In the genomic region with DNA sequence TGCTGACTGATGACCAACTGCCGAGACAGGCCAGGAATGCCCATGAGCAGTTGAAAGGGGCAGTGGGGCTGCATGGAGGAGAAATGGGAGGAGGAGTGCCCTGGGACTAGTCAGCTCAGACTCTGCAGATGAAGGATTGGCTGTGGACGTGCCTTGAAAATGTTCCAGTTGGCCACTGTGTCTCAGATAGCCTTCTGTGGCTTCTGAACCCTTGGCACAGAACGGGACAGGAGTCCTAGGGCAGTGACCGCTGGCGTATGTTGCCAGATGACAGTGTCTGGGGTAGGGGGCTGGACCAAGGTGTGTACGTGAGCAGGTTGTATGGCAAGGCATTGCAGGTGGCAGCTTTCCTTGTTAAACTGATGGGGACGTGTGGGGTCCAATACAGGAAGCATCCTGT, we compare ENCODE assay signal across 20 cellular contexts. TPM values are rescaled to one million over a fixed set of nuclear protein-coding genes. Genes with fewer than 3 reads are reported as not detected.
"Had no signal": no experiment of that assay in that cellular context is flagged by ENCODE, and none has a peak within 500 bp of the region (broad histone marks: within the 10 kb centered on the region; RNA-seq: fewer than 3 reads in every experiment).

No MANE protein-coding gene starts in this region.

RNA-seq across cellular contexts. Expression of gene CSAG2, which starts 2.6 kb away (rescaled TPM):
- total RNA-seq: activated naive CD4-positive, alpha-beta T cell treated with anti-CD3 and anti-CD28 coated beads, Interleukin-2, amount 50 U/mL, for 72 hours; activated naive CD8-positive, alpha-beta T cell treated with anti-CD3 and anti-CD28 coated beads for 36 hours; activated T-cell treated with anti-CD3 and anti-CD28 coated beads, Interleukin-2, amount 50 U/mL, for 4 hours; activated T-cell treated with anti-CD3 and anti-CD28 coated beads, Interleukin-2, amount 50 U/mL, for 72 hours; activated T-helper 17 cell treated with anti-CD3 and anti-CD28 coated beads, Interleukin-2, amount 50 U/mL, for 72 hours; activated T-helper 2 cell treated with anti-CD3 and anti-CD28 coated beads, Interferon-gamma antibody, Interleukin-2, Interleukin-4, amounts not matched to agents 10 μg/mL and 5 μg/mL and 100 μg/mL, durations not matched to agents 14 hours and 24 hours and 36 hours; adrenal gland; aorta; ascending aorta; astrocyte; body of pancreas; breast epithelium; cardiac muscle cell; cardiac septum; cerebellum; chondrocyte had no signal
- polyA plus RNA-seq: adipose tissue, adrenal gland, aorta, cardiac muscle cell had no signal

RNA-seq across cellular contexts. Expression of gene MAGEA3, which starts 7.9 kb away (rescaled TPM):
- total RNA-seq: activated naive CD4-positive, alpha-beta T cell treated with anti-CD3 and anti-CD28 coated beads for 36 hours; activated naive CD4-positive, alpha-beta T cell treated with anti-CD3 and anti-CD28 coated beads, Interleukin-2, amount 50 U/mL, for 72 hours; activated naive CD8-positive, alpha-beta T cell treated with anti-CD3 and anti-CD28 coated beads for 36 hours; activated naive CD8-positive, alpha-beta T cell treated with anti-CD3 and anti-CD28 coated beads, Interleukin-2, amount 10 ng/mL, durations not matched to agents 7 days and 5 days; activated T-cell treated with anti-CD3 and anti-CD28 coated beads, Interleukin-2, amount 50 U/mL, for 72 hours; activated T-helper 1 cell treated with anti-CD3 and anti-CD28 coated beads, Interleukin-12 subunit alpha, Interleukin-12 subunit beta, Interleukin-2, Interleukin-4 antibody, amounts not matched to agents 30 ng/mL and 10 ng/mL and 1 ng/mL, durations not matched to agents 14 hours and 24 hours and 36 hours; activated T-helper 17 cell treated with anti-CD3 and anti-CD28 coated beads, Interleukin-2, amount 50 U/mL, for 72 hours; activated T-helper 2 cell treated with anti-CD3 and anti-CD28 coated beads, Interferon-gamma antibody, Interleukin-2, Interleukin-4, amounts not matched to agents 10 μg/mL and 5 μg/mL and 100 μg/mL, durations not matched to agents 14 hours and 24 hours and 36 hours; aorta; ascending aorta; body of pancreas; breast epithelium; cardiac muscle cell; cardiac septum; cerebellum; chondrocyte had no signal
- polyA plus RNA-seq: adipose tissue, adrenal gland, aorta, cardiac muscle cell had no signal

RNA-seq across cellular contexts. Expression of gene MAGEA2B, which starts 7.9 kb away (rescaled TPM):
- total RNA-seq: activated naive CD4-positive, alpha-beta T cell treated with anti-CD3 and anti-CD28 coated beads for 36 hours; activated naive CD4-positive, alpha-beta T cell treated with anti-CD3 and anti-CD28 coated beads, Interleukin-2, amount 50 U/mL, for 72 hours; activated naive CD8-positive, alpha-beta T cell treated with anti-CD3 and anti-CD28 coated beads for 36 hours; activated naive CD8-positive, alpha-beta T cell treated with anti-CD3 and anti-CD28 coated beads, Interleukin-2, amount 10 ng/mL, durations not matched to agents 7 days and 5 days; activated T-cell treated with anti-CD3 and anti-CD28 coated beads, Interleukin-2, amount 50 U/mL, for 4 hours; activated T-cell treated with anti-CD3 and anti-CD28 coated beads, Interleukin-2, amount 50 U/mL, for 72 hours; activated T-helper 1 cell treated with anti-CD3 and anti-CD28 coated beads, Interleukin-12 subunit alpha, Interleukin-12 subunit beta, Interleukin-2, Interleukin-4 antibody, amounts not matched to agents 30 ng/mL and 10 ng/mL and 1 ng/mL, durations not matched to agents 14 hours and 24 hours and 36 hours; activated T-helper 17 cell treated with anti-CD3 and anti-CD28 coated beads, Interleukin-2, amount 50 U/mL, for 72 hours; activated T-helper 2 cell treated with anti-CD3 and anti-CD28 coated beads, Interferon-gamma antibody, Interleukin-2, Interleukin-4, amounts not matched to agents 10 μg/mL and 5 μg/mL and 100 μg/mL, durations not matched to agents 14 hours and 24 hours and 36 hours; adrenal gland; aorta; ascending aorta; body of pancreas; breast epithelium; cardiac muscle cell; cardiac septum; cerebellum; chondrocyte had no signal
- polyA plus RNA-seq: adipose tissue, adrenal gland, aorta had no signal

RNA-seq across cellular contexts. Expression of gene CSAG1, which starts 27.0 kb away (rescaled TPM):
- total RNA-seq: activated naive CD4-positive, alpha-beta T cell treated with anti-CD3 and anti-CD28 coated beads for 36 hours; activated naive CD4-positive, alpha-beta T cell treated with anti-CD3 and anti-CD28 coated beads, Interleukin-2, amount 50 U/mL, for 72 hours; activated naive CD8-positive, alpha-beta T cell treated with anti-CD3 and anti-CD28 coated beads for 36 hours; activated naive CD8-positive, alpha-beta T cell treated with anti-CD3 and anti-CD28 coated beads, Interleukin-2, amount 10 ng/mL, durations not matched to agents 7 days and 5 days; activated T-cell treated with anti-CD3 and anti-CD28 coated beads, Interleukin-2, amount 50 U/mL, for 4 hours; activated T-cell treated with anti-CD3 and anti-CD28 coated beads, Interleukin-2, amount 50 U/mL, for 72 hours; activated T-helper 1 cell treated with anti-CD3 and anti-CD28 coated beads, Interleukin-12 subunit alpha, Interleukin-12 subunit beta, Interleukin-2, Interleukin-4 antibody, amounts not matched to agents 30 ng/mL and 10 ng/mL and 1 ng/mL, durations not matched to agents 14 hours and 24 hours and 36 hours; activated T-helper 17 cell treated with anti-CD3 and anti-CD28 coated beads, Interleukin-2, amount 50 U/mL, for 72 hours; activated T-helper 2 cell treated with anti-CD3 and anti-CD28 coated beads, Interferon-gamma antibody, Interleukin-2, Interleukin-4, amounts not matched to agents 10 μg/mL and 5 μg/mL and 100 μg/mL, durations not matched to agents 14 hours and 24 hours and 36 hours; adrenal gland; aorta; ascending aorta; body of pancreas; breast epithelium; cardiac muscle cell; cardiac septum; cerebellum; chondrocyte had no signal
- polyA plus RNA-seq: adipose tissue, adrenal gland, aorta, cardiac muscle cell had no signal

RNA-seq across cellular contexts. Expression of gene MAGEA12, which starts 27.1 kb away (rescaled TPM):
- total RNA-seq: activated naive CD4-positive, alpha-beta T cell treated with anti-CD3 and anti-CD28 coated beads for 36 hours; activated naive CD4-positive, alpha-beta T cell treated with anti-CD3 and anti-CD28 coated beads, Interleukin-2, amount 50 U/mL, for 72 hours; activated naive CD8-positive, alpha-beta T cell treated with anti-CD3 and anti-CD28 coated beads for 36 hours; activated naive CD8-positive, alpha-beta T cell treated with anti-CD3 and anti-CD28 coated beads, Interleukin-2, amount 10 ng/mL, durations not matched to agents 7 days and 5 days; activated T-cell treated with anti-CD3 and anti-CD28 coated beads, Interleukin-2, amount 50 U/mL, for 4 hours; activated T-cell treated with anti-CD3 and anti-CD28 coated beads, Interleukin-2, amount 50 U/mL, for 72 hours; activated T-helper 1 cell treated with anti-CD3 and anti-CD28 coated beads, Interleukin-12 subunit alpha, Interleukin-12 subunit beta, Interleukin-2, Interleukin-4 antibody, amounts not matched to agents 30 ng/mL and 10 ng/mL and 1 ng/mL, durations not matched to agents 14 hours and 24 hours and 36 hours; activated T-helper 17 cell treated with anti-CD3 and anti-CD28 coated beads, Interleukin-2, amount 50 U/mL, for 72 hours; activated T-helper 2 cell treated with anti-CD3 and anti-CD28 coated beads, Interferon-gamma antibody, Interleukin-2, Interleukin-4, amounts not matched to agents 10 μg/mL and 5 μg/mL and 100 μg/mL, durations not matched to agents 14 hours and 24 hours and 36 hours; adrenal gland; aorta; ascending aorta; body of pancreas; breast epithelium; cardiac muscle cell; cardiac septum; cerebellum; chondrocyte had no signal
- polyA plus RNA-seq: adipose tissue, adrenal gland, aorta, cardiac muscle cell had no signal
